8 cellular contexts compared by ENCODE assay signal in genomic region chr12:14768823-14769405, GRCh38. TPM values are rescaled to one million over a fixed set of nuclear protein-coding genes. Genes with fewer than 3 reads are reported as not detected.
DNase-seq lines count a peak whose midpoint lies in the region; ATAC-seq and TF ChIP-seq lines count a peak whose summit lies in the region.

No MANE protein-coding gene starts in this region.

- H3K9me3 Mint-ChIP-seq in naive B cell = peaks cover 5 to 26% (median 17%) of the 10 kb centered on the region in 7 donors
- H3K9me3 Mint-ChIP-seq in type B pancreatic cell = peaks cover 13% of the 10 kb centered on the region

- peak overlapping the region; percentile 93 to 100 (median 97) for H3K4me3 Mint-ChIP-seq in naive B cell
- peak overlapping the region; percentile 95 for H3K4me3 Mint-ChIP-seq in type B pancreatic cell

- H3K36me3 Mint-ChIP-seq in naive B cell = peaks cover 25 to 32% of the 10 kb centered on the region in 2 donors
- peaks cover 46% of the 10 kb centered on the region for H3K36me3 Mint-ChIP-seq in type B pancreatic cell

- in situ Hi-C loops in G401 (cut with HindIII; ENCODE audit: low sequenced_read_pairs) = no loop called here

- H3K4me1 Mint-ChIP-seq in naive B cell = peaks cover 31 to 69% (median 52%) of the 10 kb centered on the region in 3 donors
- peaks cover 6% of the 10 kb centered on the region for H3K4me1 Mint-ChIP-seq in type B pancreatic cell (ENCODE audit: unreplicated experiment)

- H3K27ac ChIP-seq in coronary artery = peak overlapping the region; percentile 95 to 96

- H3K27ac Mint-ChIP-seq in naive B cell (peak overlapping the region; percentile 98 to 100 (median 100)), type B pancreatic cell (peak overlapping the region; percentile 96)

- DNase-seq in G401 (ENCODE audit: low spot score) (peak; percentile 30), T-helper 2 cell (peak in 4 of 5 experiments; percentile 17 to 53 (median 26)), coronary artery (ENCODE audit: low spot score) (peak; percentile 77), naive B cell (peak; percentile 23), type B pancreatic cell (ENCODE audit: extremely low spot score, unreplicated experiment) (no peak), Kasumi-1 (lab: John Stamatoyannopoulos, UW) (no peak), hippocampal formation (lab: John Stamatoyannopoulos, UW) (no peak)

- ATAC-seq in naive B cell (ENCODE audit: low read depth in 2 of 2) = no peak
- ATAC-seq in GM18502 (IDR thresholded peaks at IDR 0.05; ENCODE audit: poor library complexity, unreplicated experiment) = no peak

- peak overlapping the region; percentile 85 for H3K4me3 ChIP-seq in coronary artery

- no peak for TF ChIP-seq CTCF in coronary artery (IDR thresholded peaks at IDR 0.05)
- TF ChIP-seq CTCF in type B pancreatic cell (conservative IDR thresholded peaks at IDR 0.05) = no peak

- H3K27me3 Mint-ChIP-seq in naive B cell (no peaks in the 10 kb centered on the region), type B pancreatic cell (peaks cover 5% of the 10 kb centered on the region)

RNA-seq across cellular contexts. Expression of gene WBP11, which starts 34.4 kb away (rescaled TPM):
- total RNA-seq in G401 (2014; rRNA removed; shearing (Covaris generic)) = 17.8 and 18.4 TPM in 2 replicates
- 10 to 100 TPM; 37.0 to 69.1 (median 59.0) TPM for polyA plus RNA-seq in naive B cell (ENCODE audit: low read depth in 6 of 6)
- 86.3 and 134 TPM in 2 replicates for total RNA-seq in type B pancreatic cell (ENCODE audit: low replicate concordance)

RNA-seq across cellular contexts. Expression of gene C12orf60, which starts 34.6 kb away (rescaled TPM):
- 1.6 and 2.6 TPM in 2 replicates for total RNA-seq in G401 (2014; rRNA removed; shearing (Covaris generic))
- 1 to 10 TPM in 5 of 6 donors, not detected in 1; 1.1 to 1.9 (median 1.6) TPM for polyA plus RNA-seq in naive B cell (ENCODE audit: low read depth in 6 of 6)
- total RNA-seq in type B pancreatic cell (ENCODE audit: low replicate concordance) = 1.9 and 2.7 TPM in 2 replicates

RNA-seq across cellular contexts. Expression of gene SMCO3, which starts 45.1 kb away (rescaled TPM):
- total RNA-seq in G401 (2014; rRNA removed; shearing (Covaris generic)) = not detected in 2 replicates
- under 1 TPM in 3 of 6 donors, not detected in 3; 0.23 to 0.65 (median 0.35) TPM for polyA plus RNA-seq in naive B cell (ENCODE audit: low read depth in 6 of 6)
- total RNA-seq in type B pancreatic cell (ENCODE audit: low replicate concordance) = not detected in 2 replicates

Comparison
In these comparisons a context has a peak if more than half of its experiments do, and no peak if none do; other contexts are left out.
1. DNase-seq: peak in G401 (single experiment), T-helper 2 cell (4 of 5), coronary artery (single experiment) and naive B cell (single experiment); none in type B pancreatic cell (single experiment), Kasumi-1 (0 of 2) and hippocampal formation (0 of 2).